In the genomic region with DNA sequence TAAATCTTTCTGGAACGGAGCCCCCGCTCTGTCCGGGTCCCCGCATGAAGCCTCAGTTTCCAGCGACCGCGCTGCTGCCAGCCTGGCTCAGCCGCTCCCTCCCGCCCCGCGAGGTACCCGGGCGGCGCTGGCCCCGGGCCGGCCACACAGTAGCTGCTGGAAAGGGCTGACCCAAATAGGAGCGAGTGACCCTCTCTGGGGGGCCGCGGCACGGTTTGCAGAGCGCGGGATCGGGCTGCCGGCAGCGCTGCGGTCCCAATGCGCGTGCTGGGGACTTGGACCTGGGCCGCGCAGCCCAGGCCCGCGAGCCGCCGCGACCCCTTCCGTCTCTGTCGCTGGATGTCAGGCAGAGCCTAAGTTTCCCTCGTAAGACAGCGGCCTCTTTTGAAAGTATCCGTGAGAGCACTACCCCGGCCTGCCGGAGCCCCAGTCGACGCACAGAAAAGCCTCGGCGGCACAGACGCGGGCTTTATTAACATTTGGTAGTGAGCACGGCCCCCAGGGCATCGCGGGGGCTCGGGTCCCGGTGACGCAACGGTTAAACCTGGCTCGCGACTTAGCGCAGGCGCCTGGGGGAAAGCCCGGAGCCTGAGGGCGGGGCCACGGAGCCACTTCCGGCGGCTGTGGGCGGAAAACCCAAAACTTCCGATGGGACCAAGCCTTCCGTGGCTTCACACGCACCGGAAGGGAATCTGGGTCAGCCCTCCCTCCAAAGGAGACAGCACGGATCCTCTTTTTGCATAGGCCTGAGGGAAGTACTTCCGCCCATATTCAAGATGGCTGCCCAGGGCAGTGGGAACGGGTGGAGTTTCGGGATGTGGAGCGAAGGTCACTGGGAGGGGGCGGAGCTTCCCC, we compare ENCODE assay signal across 1 cellular context.
TF ChIP-seq lines count a peak whose summit lies in the region.

No MANE protein-coding gene starts in this region.

TF ChIP-seq in K562, 482 proteins besides CTCF, POLR2A, EP300 and RAD21 (continued from another document and continues in another):
- TF ChIP-seq, protein P1, sequence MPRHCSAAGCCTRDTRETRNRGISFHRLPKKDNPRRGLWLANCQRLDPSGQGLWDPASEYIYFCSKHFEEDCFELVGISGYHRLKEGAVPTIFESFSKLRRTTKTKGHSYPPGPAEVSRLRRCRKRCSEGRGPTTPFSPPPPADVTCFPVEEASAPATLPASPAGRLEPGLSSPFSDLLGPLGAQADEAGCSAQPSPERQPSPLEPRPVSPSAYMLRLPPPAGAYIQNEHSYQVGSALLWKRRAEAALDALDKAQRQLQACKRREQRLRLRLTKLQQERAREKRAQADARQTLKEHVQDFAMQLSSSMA (CRISPR knock-in tag; IDR thresholded peaks at IDR 0.05), result no peak
- TF ChIP-seq ERF (CRISPR knock-in tag; IDR thresholded peaks at IDR 0.05), result peak; percentile 74
- no peak for TF ChIP-seq ATF1 (CRISPR knock-in tag; IDR thresholded peaks at IDR 0.05)
- peak; percentile 87 for TF ChIP-seq ATF1 (tag; IDR thresholded peaks at IDR 0.05)
- TF ChIP-seq FOXM1 (IDR thresholded peaks at IDR 0.05; ENCODE audit: low read depth), result peak; percentile 9; the same call in 1 of the 2 replicates
- TF ChIP-seq FOXM1 (CRISPR knock-in tag; IDR thresholded peaks at IDR 0.05; ENCODE audit: low read depth), result no peak
- TF ChIP-seq GATA2 (CRISPR knock-in tag; IDR thresholded peaks at IDR 0.05), result no peak
- peak; percentile 65 for TF ChIP-seq HNRNPLL (IDR thresholded peaks at IDR 0.05; ENCODE audit: low read depth, low read length, poor library complexity, severe bottlenecking)
- TF ChIP-seq, protein P2, sequence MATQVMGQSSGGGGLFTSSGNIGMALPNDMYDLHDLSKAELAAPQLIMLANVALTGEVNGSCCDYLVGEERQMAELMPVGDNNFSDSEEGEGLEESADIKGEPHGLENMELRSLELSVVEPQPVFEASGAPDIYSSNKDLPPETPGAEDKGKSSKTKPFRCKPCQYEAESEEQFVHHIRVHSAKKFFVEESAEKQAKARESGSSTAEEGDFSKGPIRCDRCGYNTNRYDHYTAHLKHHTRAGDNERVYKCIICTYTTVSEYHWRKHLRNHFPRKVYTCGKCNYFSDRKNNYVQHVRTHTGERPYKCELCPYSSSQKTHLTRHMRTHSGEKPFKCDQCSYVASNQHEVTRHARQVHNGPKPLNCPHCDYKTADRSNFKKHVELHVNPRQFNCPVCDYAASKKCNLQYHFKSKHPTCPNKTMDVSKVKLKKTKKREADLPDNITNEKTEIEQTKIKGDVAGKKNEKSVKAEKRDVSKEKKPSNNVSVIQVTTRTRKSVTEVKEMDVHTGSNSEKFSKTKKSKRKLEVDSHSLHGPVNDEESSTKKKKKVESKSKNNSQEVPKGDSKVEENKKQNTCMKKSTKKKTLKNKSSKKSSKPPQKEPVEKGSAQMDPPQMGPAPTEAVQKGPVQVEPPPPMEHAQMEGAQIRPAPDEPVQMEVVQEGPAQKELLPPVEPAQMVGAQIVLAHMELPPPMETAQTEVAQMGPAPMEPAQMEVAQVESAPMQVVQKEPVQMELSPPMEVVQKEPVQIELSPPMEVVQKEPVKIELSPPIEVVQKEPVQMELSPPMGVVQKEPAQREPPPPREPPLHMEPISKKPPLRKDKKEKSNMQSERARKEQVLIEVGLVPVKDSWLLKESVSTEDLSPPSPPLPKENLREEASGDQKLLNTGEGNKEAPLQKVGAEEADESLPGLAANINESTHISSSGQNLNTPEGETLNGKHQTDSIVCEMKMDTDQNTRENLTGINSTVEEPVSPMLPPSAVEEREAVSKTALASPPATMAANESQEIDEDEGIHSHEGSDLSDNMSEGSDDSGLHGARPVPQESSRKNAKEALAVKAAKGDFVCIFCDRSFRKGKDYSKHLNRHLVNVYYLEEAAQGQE (CRISPR knock-in tag; IDR thresholded peaks at IDR 0.05; ENCODE audit: low read depth), result peak; percentile 12; the same call in 1 of the 2 replicates
- no peak for TF ChIP-seq ZNF165 (CRISPR knock-in tag; IDR thresholded peaks at IDR 0.05; ENCODE audit: borderline replicate concordance)
- peak in 1 of 2 experiments; percentile 58; a peak in 1 of 4 replicates for TF ChIP-seq FOXA3 (CRISPR knock-in tag; conservative IDR thresholded peaks at IDR 0.05 in 1 of 2, IDR thresholded peaks at IDR 0.05 in 1 of 2)
- TF ChIP-seq, protein P3, sequence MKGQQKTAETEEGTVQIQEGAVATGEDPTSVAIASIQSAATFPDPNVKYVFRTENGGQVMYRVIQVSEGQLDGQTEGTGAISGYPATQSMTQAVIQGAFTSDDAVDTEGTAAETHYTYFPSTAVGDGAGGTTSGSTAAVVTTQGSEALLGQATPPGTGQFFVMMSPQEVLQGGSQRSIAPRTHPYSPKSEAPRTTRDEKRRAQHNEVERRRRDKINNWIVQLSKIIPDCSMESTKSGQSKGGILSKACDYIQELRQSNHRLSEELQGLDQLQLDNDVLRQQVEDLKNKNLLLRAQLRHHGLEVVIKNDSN (CRISPR knock-in tag; IDR thresholded peaks at IDR 0.05), result no peak; the same call in 1 of the 2 replicates
- TF ChIP-seq SRSF9 (IDR thresholded peaks at IDR 0.05; ENCODE audit: borderline replicate concordance, low read depth, low read length), result no peak
- TF ChIP-seq, protein P4, sequence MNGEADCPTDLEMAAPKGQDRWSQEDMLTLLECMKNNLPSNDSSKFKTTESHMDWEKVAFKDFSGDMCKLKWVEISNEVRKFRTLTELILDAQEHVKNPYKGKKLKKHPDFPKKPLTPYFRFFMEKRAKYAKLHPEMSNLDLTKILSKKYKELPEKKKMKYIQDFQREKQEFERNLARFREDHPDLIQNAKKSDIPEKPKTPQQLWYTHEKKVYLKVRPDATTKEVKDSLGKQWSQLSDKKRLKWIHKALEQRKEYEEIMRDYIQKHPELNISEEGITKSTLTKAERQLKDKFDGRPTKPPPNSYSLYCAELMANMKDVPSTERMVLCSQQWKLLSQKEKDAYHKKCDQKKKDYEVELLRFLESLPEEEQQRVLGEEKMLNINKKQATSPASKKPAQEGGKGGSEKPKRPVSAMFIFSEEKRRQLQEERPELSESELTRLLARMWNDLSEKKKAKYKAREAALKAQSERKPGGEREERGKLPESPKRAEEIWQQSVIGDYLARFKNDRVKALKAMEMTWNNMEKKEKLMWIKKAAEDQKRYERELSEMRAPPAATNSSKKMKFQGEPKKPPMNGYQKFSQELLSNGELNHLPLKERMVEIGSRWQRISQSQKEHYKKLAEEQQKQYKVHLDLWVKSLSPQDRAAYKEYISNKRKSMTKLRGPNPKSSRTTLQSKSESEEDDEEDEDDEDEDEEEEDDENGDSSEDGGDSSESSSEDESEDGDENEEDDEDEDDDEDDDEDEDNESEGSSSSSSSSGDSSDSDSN (IDR thresholded peaks at IDR 0.05; ENCODE audit: borderline replicate concordance in 1 of 2, low read depth in 2 of 2, low read length in 2 of 2), result peak in 1 of 2 experiments; percentile 51; a peak in 1 of 4 replicates
- no peak for TF ChIP-seq ZNF778 (CRISPR knock-in tag; IDR thresholded peaks at IDR 0.05)
- no peak for TF ChIP-seq ZNF354B (CRISPR knock-in tag; IDR thresholded peaks at IDR 0.05)
- TF ChIP-seq, protein P5, sequence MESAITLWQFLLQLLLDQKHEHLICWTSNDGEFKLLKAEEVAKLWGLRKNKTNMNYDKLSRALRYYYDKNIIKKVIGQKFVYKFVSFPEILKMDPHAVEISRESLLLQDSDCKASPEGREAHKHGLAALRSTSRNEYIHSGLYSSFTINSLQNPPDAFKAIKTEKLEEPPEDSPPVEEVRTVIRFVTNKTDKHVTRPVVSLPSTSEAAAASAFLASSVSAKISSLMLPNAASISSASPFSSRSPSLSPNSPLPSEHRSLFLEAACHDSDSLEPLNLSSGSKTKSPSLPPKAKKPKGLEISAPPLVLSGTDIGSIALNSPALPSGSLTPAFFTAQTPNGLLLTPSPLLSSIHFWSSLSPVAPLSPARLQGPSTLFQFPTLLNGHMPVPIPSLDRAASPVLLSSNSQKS (CRISPR knock-in tag; IDR thresholded peaks at IDR 0.05), result no peak
- TF ChIP-seq PHB2 (IDR thresholded peaks at IDR 0.05; ENCODE audit: low read depth), result no peak
- TF ChIP-seq, protein P6, sequence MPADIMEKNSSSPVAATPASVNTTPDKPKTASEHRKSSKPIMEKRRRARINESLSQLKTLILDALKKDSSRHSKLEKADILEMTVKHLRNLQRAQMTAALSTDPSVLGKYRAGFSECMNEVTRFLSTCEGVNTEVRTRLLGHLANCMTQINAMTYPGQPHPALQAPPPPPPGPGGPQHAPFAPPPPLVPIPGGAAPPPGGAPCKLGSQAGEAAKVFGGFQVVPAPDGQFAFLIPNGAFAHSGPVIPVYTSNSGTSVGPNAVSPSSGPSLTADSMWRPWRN (IDR thresholded peaks at IDR 0.05; ENCODE audit: low read depth), result no peak
- TF ChIP-seq, protein P7, sequence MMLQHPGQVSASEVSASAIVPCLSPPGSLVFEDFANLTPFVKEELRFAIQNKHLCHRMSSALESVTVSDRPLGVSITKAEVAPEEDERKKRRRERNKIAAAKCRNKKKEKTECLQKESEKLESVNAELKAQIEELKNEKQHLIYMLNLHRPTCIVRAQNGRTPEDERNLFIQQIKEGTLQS (IDR thresholded peaks at IDR 0.05), result peak; percentile 99
- TF ChIP-seq, protein P7 (CRISPR knock-in tag; conservative IDR thresholded peaks at IDR 0.05), result peak; percentile 97
- no peak for TF ChIP-seq ETS2 (tag; IDR thresholded peaks at IDR 0.05; ENCODE audit: borderline replicate concordance, poor library complexity, severe bottlenecking)
- no peak for TF ChIP-seq SAFB2 (IDR thresholded peaks at IDR 0.05; ENCODE audit: borderline replicate concordance, low read depth, low read length, severe bottlenecking)
- TF ChIP-seq HNRNPK (IDR thresholded peaks at IDR 0.05; ENCODE audit: low read depth, low read length, poor library complexity, severe bottlenecking), result no peak
- TF ChIP-seq, protein P8, sequence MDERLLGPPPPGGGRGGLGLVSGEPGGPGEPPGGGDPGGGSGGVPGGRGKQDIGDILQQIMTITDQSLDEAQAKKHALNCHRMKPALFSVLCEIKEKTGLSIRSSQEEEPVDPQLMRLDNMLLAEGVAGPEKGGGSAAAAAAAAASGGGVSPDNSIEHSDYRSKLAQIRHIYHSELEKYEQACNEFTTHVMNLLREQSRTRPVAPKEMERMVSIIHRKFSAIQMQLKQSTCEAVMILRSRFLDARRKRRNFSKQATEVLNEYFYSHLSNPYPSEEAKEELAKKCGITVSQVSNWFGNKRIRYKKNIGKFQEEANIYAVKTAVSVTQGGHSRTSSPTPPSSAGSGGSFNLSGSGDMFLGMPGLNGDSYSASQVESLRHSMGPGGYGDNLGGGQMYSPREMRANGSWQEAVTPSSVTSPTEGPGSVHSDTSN (CRISPR knock-in tag; IDR thresholded peaks at IDR 0.05; ENCODE audit: low read depth), result no peak
- TF ChIP-seq, protein P8 (tag; conservative IDR thresholded peaks at IDR 0.05; ENCODE audit: low read depth), result no peak
- TF ChIP-seq HNRNPH1 (optimal IDR thresholded peaks at IDR 0.05; ENCODE audit: low read depth, low read length), result no peak
- TF ChIP-seq ZSCAN29 (IDR thresholded peaks at IDR 0.05), result 0 out of 2 replicates have a peak, but pooled peaks have one; percentile 16
- no peak for TF ChIP-seq SAP30 (IDR thresholded peaks at IDR 0.05; ENCODE audit: borderline replicate concordance, insufficient read depth, low read depth, low read length, poor library complexity, severe bottlenecking)
- TF ChIP-seq, protein P9, sequence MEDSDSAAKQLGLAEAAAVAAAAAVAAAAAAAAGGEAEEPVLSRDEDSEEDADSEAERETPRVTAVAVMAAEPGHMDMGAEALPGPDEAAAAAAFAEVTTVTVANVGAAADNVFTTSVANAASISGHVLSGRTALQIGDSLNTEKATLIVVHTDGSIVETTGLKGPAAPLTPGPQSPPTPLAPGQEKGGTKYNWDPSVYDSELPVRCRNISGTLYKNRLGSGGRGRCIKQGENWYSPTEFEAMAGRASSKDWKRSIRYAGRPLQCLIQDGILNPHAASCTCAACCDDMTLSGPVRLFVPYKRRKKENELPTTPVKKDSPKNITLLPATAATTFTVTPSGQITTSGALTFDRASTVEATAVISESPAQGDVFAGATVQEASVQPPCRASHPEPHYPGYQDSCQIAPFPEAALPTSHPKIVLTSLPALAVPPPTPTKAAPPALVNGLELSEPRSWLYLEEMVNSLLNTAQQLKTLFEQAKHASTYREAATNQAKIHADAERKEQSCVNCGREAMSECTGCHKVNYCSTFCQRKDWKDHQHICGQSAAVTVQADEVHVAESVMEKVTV (CRISPR knock-in tag; IDR thresholded peaks at IDR 0.05), result peak; percentile 33
- peak; percentile 32 for TF ChIP-seq FUS (optimal IDR thresholded peaks at IDR 0.05; ENCODE audit: low read depth, low read length)
- TF ChIP-seq ARID1B (IDR thresholded peaks at IDR 0.05), result no peak
- no peak for TF ChIP-seq TCF3 (CRISPR knock-in tag; IDR thresholded peaks at IDR 0.05)
- TF ChIP-seq ZBED1 (IDR thresholded peaks at IDR 0.05), result no peak; the same call in 1 of the 2 replicates
- TF ChIP-seq JUNB (CRISPR knock-in tag; conservative IDR thresholded peaks at IDR 0.05), result no peak
- TF ChIP-seq ZNF584 (CRISPR knock-in tag; IDR thresholded peaks at IDR 0.05; ENCODE audit: low read depth), result peak; percentile 71; the same call in 1 of the 2 replicates
- no peak for TF ChIP-seq XRCC3 (IDR thresholded peaks at IDR 0.05)
- no peak for TF ChIP-seq TAF15 (IDR thresholded peaks at IDR 0.05; ENCODE audit: low read depth, low read length)
- no peak for TF ChIP-seq HMG20A (CRISPR knock-in tag; conservative IDR thresholded peaks at IDR 0.05)
- TF ChIP-seq PCBP1 (IDR thresholded peaks at IDR 0.05; ENCODE audit: low read depth, low read length, poor library complexity, severe bottlenecking), result no peak
- TF ChIP-seq TEAD1 (CRISPR knock-in tag; IDR thresholded peaks at IDR 0.05), result 0 out of 4 replicates have a peak, but pooled peaks of 1 of the 2 experiments have one; percentile 10
- TF ChIP-seq FOXP1 (CRISPR knock-in tag; IDR thresholded peaks at IDR 0.05), result no peak
- TF ChIP-seq, protein P10, sequence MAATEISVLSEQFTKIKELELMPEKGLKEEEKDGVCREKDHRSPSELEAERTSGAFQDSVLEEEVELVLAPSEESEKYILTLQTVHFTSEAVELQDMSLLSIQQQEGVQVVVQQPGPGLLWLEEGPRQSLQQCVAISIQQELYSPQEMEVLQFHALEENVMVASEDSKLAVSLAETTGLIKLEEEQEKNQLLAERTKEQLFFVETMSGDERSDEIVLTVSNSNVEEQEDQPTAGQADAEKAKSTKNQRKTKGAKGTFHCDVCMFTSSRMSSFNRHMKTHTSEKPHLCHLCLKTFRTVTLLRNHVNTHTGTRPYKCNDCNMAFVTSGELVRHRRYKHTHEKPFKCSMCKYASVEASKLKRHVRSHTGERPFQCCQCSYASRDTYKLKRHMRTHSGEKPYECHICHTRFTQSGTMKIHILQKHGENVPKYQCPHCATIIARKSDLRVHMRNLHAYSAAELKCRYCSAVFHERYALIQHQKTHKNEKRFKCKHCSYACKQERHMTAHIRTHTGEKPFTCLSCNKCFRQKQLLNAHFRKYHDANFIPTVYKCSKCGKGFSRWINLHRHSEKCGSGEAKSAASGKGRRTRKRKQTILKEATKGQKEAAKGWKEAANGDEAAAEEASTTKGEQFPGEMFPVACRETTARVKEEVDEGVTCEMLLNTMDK (IDR thresholded peaks at IDR 0.05; ENCODE audit: borderline replicate concordance, insufficient read depth, low read depth, low read length, poor library complexity, severe bottlenecking), result no peak
- TF ChIP-seq CXXC5 (CRISPR knock-in tag; IDR thresholded peaks at IDR 0.05), result peak; percentile 98
